ENCODE assay signal across 18 cellular contexts in genomic region chr14:67886221-67886620, GRCh38.
DNase-seq lines count a peak whose midpoint lies in the region; ATAC-seq and TF ChIP-seq lines count a peak whose summit lies in the region.
"Had no signal": no experiment of that assay in that cellular context is flagged by ENCODE, and none has a peak within 500 bp of the region (broad histone marks: within the 10 kb centered on the region; RNA-seq: fewer than 3 reads in every experiment).

No MANE protein-coding gene starts in this region.

- H2BK120ac ChIP-seq in mesenchymal stem cell (ENCODE audit: low read depth, low read length) (no peak overlapping the region), trophoblast cell (ENCODE audit: insufficient read depth, low read length, poor library complexity) (peak overlapping the region; percentile 26)

- H3K23ac ChIP-seq in mesenchymal stem cell (ENCODE audit: low read length in 2 of 2) (no peak overlapping the region), trophoblast cell (ENCODE audit: low read length) (no peak overlapping the region)

- no peak for ATAC-seq in left ventricle myocardium superior
- ATAC-seq: A549; CD8-positive, alpha-beta T cell had no signal

- H3K4me2 ChIP-seq in mesenchymal stem cell (ENCODE audit: low read length, poor library complexity, severe bottlenecking) (no peak overlapping the region), trophoblast cell (ENCODE audit: low read length) (no peak overlapping the region)
- H3K4me2 ChIP-seq: A549, BLaER1 had no signal

- H3K79me1 ChIP-seq in mesenchymal stem cell (replicated peaks; ENCODE audit: low read length, poor library complexity, severe bottlenecking) (no peaks in the 10 kb centered on the region), trophoblast cell (ENCODE audit: low read length) (peaks cover 2% of the 10 kb centered on the region)

- DNase-seq in left ventricle myocardium inferior = no peak
- no peak for DNase-seq in left ventricle myocardium superior
- no peak for DNase-seq in mesenchymal stem cell
- no peak for DNase-seq in trophoblast cell
- no peak for DNase-seq in SHP77 treated with DMSO at 0.1 percent for 48 hours (lab: John Stamatoyannopoulos, UW)
- no peak for DNase-seq in pons (ENCODE audit: low spot score)
- DNase-seq in H7 = no peak
- DNase-seq in stimulated activated CD4-positive, alpha-beta T cell treated with anti-CD3 and anti-CD28 coated beads, Interleukin-4, amount 100 ng/mL, for 4 hours = no peak
- DNase-seq: CD8-positive, alpha-beta T cell; COR-L47; DMS 273 treated with DMSO at 0.1 percent for 48 hours; DMS53; GDM1; GOT3; H9 had no signal

- H2AFZ ChIP-seq in mesenchymal stem cell (ENCODE audit: low read depth, low read length) (no peak overlapping the region), trophoblast cell (ENCODE audit: insufficient read depth, low read length, poor library complexity) (no peak overlapping the region)

- H4K91ac ChIP-seq in mesenchymal stem cell (ENCODE audit: low read length) (no peak overlapping the region), trophoblast cell (ENCODE audit: low read depth, low read length) (peak overlapping the region; percentile 49)

- no peak overlapping the region for H2BK12ac ChIP-seq in mesenchymal stem cell (ENCODE audit: low read length in 2 of 2)
- H2BK12ac ChIP-seq in trophoblast cell (ENCODE audit: low read length) = peak overlapping the region; percentile 55

- no peaks in the 10 kb centered on the region for H3K36me3 ChIP-seq in left ventricle myocardium inferior
- no peaks in the 10 kb centered on the region for H3K36me3 ChIP-seq in mesenchymal stem cell (ENCODE audit: control insufficient read depth in 1 of 2, insufficient read depth in 2 of 2, low read depth in 1 of 2, low read length in 2 of 2)
- H3K36me3 ChIP-seq in trophoblast cell (ENCODE audit: control insufficient read depth in 1 of 2, insufficient read depth in 2 of 2, low read length in 2 of 2) = no peaks in the 10 kb centered on the region
- no peaks in the 10 kb centered on the region for H3K36me3 ChIP-seq in H7 (replicated peaks; ENCODE audit: control insufficient read depth, insufficient read depth, low read length)
- H3K36me3 ChIP-seq: BLaER1 had no signal

- no peak overlapping the region for H4K8ac ChIP-seq in mesenchymal stem cell (ENCODE audit: low read length)
- H4K8ac ChIP-seq in trophoblast cell (ENCODE audit: low read depth, low read length) = no peak overlapping the region

- H2BK5ac ChIP-seq in mesenchymal stem cell (ENCODE audit: low read depth, low read length, poor library complexity, severe bottlenecking) (no peak overlapping the region), trophoblast cell (ENCODE audit: low read depth, low read length, poor library complexity) (no peak overlapping the region)

- H3K9me3 ChIP-seq in left ventricle myocardium inferior (replicated peaks) = no peaks in the 10 kb centered on the region
- H3K9me3 ChIP-seq in mesenchymal stem cell (ENCODE audit: control insufficient read depth, low read length) = no peaks in the 10 kb centered on the region
- H3K9me3 ChIP-seq in trophoblast cell (ENCODE audit: insufficient read depth, low read depth, low read length) = no peaks in the 10 kb centered on the region
- H3K9me3 ChIP-seq: A549, BLaER1 had no signal

- peaks cover 7% of the 10 kb centered on the region for H3K4me1 ChIP-seq in left ventricle myocardium inferior
- H3K4me1 ChIP-seq in mesenchymal stem cell (ENCODE audit: control insufficient read depth, insufficient read depth, low read depth, low read length) = no peaks in the 10 kb centered on the region
- peaks cover 0 to 5% of the 10 kb centered on the region in 2 experiments for H3K4me1 ChIP-seq in trophoblast cell (ENCODE audit: control insufficient read depth in 1 of 2, insufficient read depth in 2 of 2, low read length in 2 of 2)
- H3K4me1 ChIP-seq: BLaER1 had no signal

- no peak overlapping the region for H3K4ac ChIP-seq in mesenchymal stem cell (ENCODE audit: low read depth in 1 of 2, low read length in 2 of 2)
- no peak overlapping the region for H3K4ac ChIP-seq in trophoblast cell (ENCODE audit: low read depth, low read length)

- H2AK5ac ChIP-seq in mesenchymal stem cell (ENCODE audit: low read length, severe bottlenecking) = peak overlapping the region; percentile 56
- H2AK5ac ChIP-seq in trophoblast cell (ENCODE audit: low read length) = no peak overlapping the region

- no peak for TF ChIP-seq CTCF in left ventricle myocardium inferior (IDR thresholded peaks at IDR 0.05; ENCODE audit: borderline replicate concordance)

- peak overlapping the region; percentile 18 for H3K4me3 ChIP-seq in left ventricle myocardium inferior
- H3K4me3 ChIP-seq in mesenchymal stem cell (ENCODE audit: insufficient read depth in 1 of 2, low read depth in 1 of 2, low read length in 2 of 2) = no peak overlapping the region
- no peak overlapping the region for H3K4me3 ChIP-seq in trophoblast cell (ENCODE audit: low read depth, low read length)
- H3K4me3 ChIP-seq in H7 (ENCODE audit: insufficient read depth, low read depth, low read length) = no peak overlapping the region
- H3K4me3 ChIP-seq: A549, BLaER1 had no signal

- H3K14ac ChIP-seq in mesenchymal stem cell (ENCODE audit: low read length in 2 of 2) = no peak overlapping the region
- H3K14ac ChIP-seq in trophoblast cell (ENCODE audit: low read length) = no peak overlapping the region

- WGBS in mesenchymal stem cell = 70% methylated on average over 2 of the region's 2 CpGs
- WGBS in trophoblast cell (ENCODE audit: extremely low coverage, insufficient coverage, insufficient read length) = no CpG with 5 or more reads among the region's 2 CpGs

- H4K12ac ChIP-seq in trophoblast cell (ENCODE audit: low read depth, low read length) = no peak overlapping the region

- intact Hi-C loops in left ventricle myocardium inferior (cut with micrococcal nuclease) (no loop called here), left ventricle myocardium superior (cut with micrococcal nuclease) (no loop called here)

- H3K9ac ChIP-seq in mesenchymal stem cell (ENCODE audit: low read length) (no peak overlapping the region), trophoblast cell (ENCODE audit: low read length) (no peak overlapping the region)
- H3K9ac ChIP-seq: BLaER1 had no signal

- no peaks in the 10 kb centered on the region for H3K27me3 ChIP-seq in left ventricle myocardium inferior (ENCODE audit: low read depth)
- H3K27me3 ChIP-seq in mesenchymal stem cell (ENCODE audit: control insufficient read depth in 1 of 2, insufficient read depth in 1 of 2, low read length in 2 of 2) = no peaks in the 10 kb centered on the region
- no peaks in the 10 kb centered on the region for H3K27me3 ChIP-seq in trophoblast cell (ENCODE audit: insufficient read depth, low read length)
- no peaks in the 10 kb centered on the region for H3K27me3 ChIP-seq in H7 (ENCODE audit: control insufficient read depth, insufficient read depth, low read length)
- H3K27me3 ChIP-seq: BLaER1 had no signal

- H3K27ac ChIP-seq in left ventricle myocardium inferior (replicated peaks) (peak overlapping the region; percentile 13), mesenchymal stem cell (ENCODE audit: low read length, poor library complexity, severe bottlenecking) (no peak overlapping the region), trophoblast cell (ENCODE audit: low read depth, low read length) (no peak overlapping the region)
- H3K27ac ChIP-seq: 22Rv1, A549, BLaER1 had no signal

- no peak overlapping the region for H2BK15ac ChIP-seq in mesenchymal stem cell (ENCODE audit: low read depth, poor library complexity, severe bottlenecking)

- no peaks in the 10 kb centered on the region for H3K79me2 ChIP-seq in trophoblast cell (ENCODE audit: control insufficient read depth, insufficient read depth, low read length, poor library complexity)

- H3K18ac ChIP-seq in mesenchymal stem cell (ENCODE audit: low read depth in 1 of 2, low read length in 2 of 2) (no peak overlapping the region), trophoblast cell (ENCODE audit: low read length) (no peak overlapping the region)
